ENCODE assay signal across 20 cellular contexts in genomic region chr3:129286081-129286480, GRCh38.
"Had no signal": no experiment of that assay in that cellular context is flagged by ENCODE, and none has a peak within 500 bp of the region (broad histone marks: within the 10 kb centered on the region; RNA-seq: fewer than 3 reads in every experiment).

No MANE protein-coding gene starts in this region.

- H3K27me3 Mint-ChIP-seq: activated naive CD4-positive, alpha-beta T cell treated with anti-CD3 and anti-CD28 coated beads, Interleukin-2, amount 50 U/mL, for 24 hours; central memory CD8-positive, alpha-beta T cell; type B pancreatic cell had no signal

- H3K4me1 ChIP-seq: suprapubic skin had no signal

- H3K27ac Mint-ChIP-seq: nephron, type B pancreatic cell had no signal

- H3K4me3 ChIP-seq: coronary artery, esophagus muscularis mucosa, suprapubic skin had no signal

- H3K9me3 Mint-ChIP-seq: activated naive CD4-positive, alpha-beta T cell treated with anti-CD3 and anti-CD28 coated beads, Interleukin-2, amount 50 U/mL, for 24 hours; central memory CD8-positive, alpha-beta T cell; nephron; type B pancreatic cell had no signal

- H3K27ac ChIP-seq: brain microvascular endothelial cell, coronary artery, esophagus muscularis mucosa, suprapubic skin had no signal

- DNase-seq: activated CD4-positive, CD25-positive, alpha-beta regulatory T cell; activated effector memory CD4-positive, alpha-beta T cell treated with anti-CD3 and anti-CD28 coated beads, Interleukin-2, amount 50 U/mL, for 16 hours; activated T-cell treated with anti-CD3 and anti-CD28 coated beads, Interleukin-2, amount 50 U/mL, for 1 hour; anterior cingulate cortex; brain microvascular endothelial cell; foreskin melanocyte; mesenchymal stem cell; nucleus accumbens; posterior cingulate gyrus; small intestine; stimulated activated CD4-positive, alpha-beta T cell treated with anti-CD3 and anti-CD28 coated beads, Interleukin-4, amount 100 ng/mL, for 24 hours; stimulated activated naive CD4-positive, alpha-beta T cell treated with Interleukin-2 at 50 U/mL for 16 hours; T-helper 2 cell had no signal

- H3K27me3 ChIP-seq: brain microvascular endothelial cell, esophagus muscularis mucosa, suprapubic skin had no signal

- H3K9me3 ChIP-seq: esophagus muscularis mucosa, suprapubic skin had no signal

- H3K4me3 Mint-ChIP-seq: activated naive CD4-positive, alpha-beta T cell treated with anti-CD3 and anti-CD28 coated beads, Interleukin-2, amount 50 U/mL, for 24 hours; central memory CD8-positive, alpha-beta T cell; nephron; type B pancreatic cell had no signal

- H3K36me3 ChIP-seq: brain microvascular endothelial cell had no signal
